In the genomic region with DNA sequence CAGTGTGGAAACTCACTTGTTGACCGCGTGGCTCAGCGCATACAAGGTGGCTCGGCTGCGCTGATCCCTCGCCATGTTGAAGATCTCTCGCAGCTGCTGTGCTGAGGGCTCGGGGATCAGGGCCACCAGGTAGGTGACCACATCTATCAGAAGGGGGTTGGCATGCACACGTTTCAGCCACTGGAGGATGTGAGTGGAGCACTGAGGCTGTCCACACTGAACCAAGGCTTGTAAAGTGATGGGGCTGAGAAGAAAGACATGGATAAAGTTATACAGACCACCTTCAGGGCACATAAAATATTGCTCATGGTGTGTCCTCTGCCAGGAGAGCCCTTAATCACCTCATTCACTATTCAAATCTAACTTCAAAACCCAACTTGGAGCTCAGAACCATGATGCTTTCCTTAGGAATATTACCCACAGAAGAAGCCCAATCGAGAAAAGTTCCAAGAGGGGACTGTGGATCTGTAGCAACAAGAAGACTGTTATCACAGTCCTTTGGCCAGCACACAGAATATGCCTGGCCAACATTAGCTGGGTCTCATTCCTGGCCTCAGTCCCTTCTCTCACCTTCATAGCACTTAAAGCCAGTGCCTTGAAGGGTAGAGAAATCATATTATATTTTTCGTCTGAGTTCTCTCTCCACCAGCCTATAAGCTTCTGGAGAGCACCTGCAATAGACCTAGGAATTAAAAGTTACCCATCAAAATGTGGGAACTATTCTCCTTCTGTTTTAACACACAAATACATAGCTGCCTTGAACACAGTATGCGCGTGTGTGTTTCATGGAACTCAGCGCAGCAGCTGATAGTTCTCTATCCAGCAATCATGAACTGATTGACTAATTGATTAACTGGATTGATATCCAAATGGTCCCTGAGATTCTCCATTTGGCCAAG, we compare ENCODE assay signal across 28 cellular contexts. TPM values are rescaled to one million over a fixed set of nuclear protein-coding genes. Genes with fewer than 3 reads are reported as not detected.
"Had no signal": no experiment of that assay in that cellular context is flagged by ENCODE, and none has a peak within 500 bp of the region (broad histone marks: within the 10 kb centered on the region; RNA-seq: fewer than 3 reads in every experiment).

No MANE protein-coding gene starts in this region.

- H3K4me1 Mint-ChIP-seq: immature natural killer cell; mesothelial cell of epicardium; naive B cell; neural crest cell; stimulated activated memory B cell treated with anti-CD40 and anti-IgM and Interleukin-4, amounts not matched to agents 10 μg/mL and 1 μg/mL and 100 μg/mL, for 72 hours had no signal

- ATAC-seq: effector memory CD8-positive, alpha-beta T cell; left lung; mucosa of descending colon; natural killer cell treated with Interleukin-12 subunit alpha and Interleukin-12 subunit beta and Interleukin-15 and Interleukin-18, amount 100 ng/mL, for 72 hours; stimulated activated memory B cell treated with anti-CD40 and anti-IgM and Interleukin-4, amounts not matched to agents 10 μg/mL and 1 μg/mL and 100 μg/mL, for 72 hours; stimulated activated naive CD8-positive, alpha-beta T cell treated with anti-CD3 and anti-CD28 coated beads, Interleukin-15, Interleukin-2, amounts not matched to agents 100 U/mL and 50 U/mL, for 24 hours had no signal

- H3K4me3 ChIP-seq: esophagus squamous epithelium, left lung, lung, mucosa of descending colon, prostate gland, skin epidermis, spleen, testis, tibial nerve, upper lobe of left lung had no signal

- H3K27me3 ChIP-seq: esophagus squamous epithelium, left lung, spleen, testis, tibial nerve, upper lobe of left lung had no signal

- H3K9me3 Mint-ChIP-seq: effector memory CD8-positive, alpha-beta T cell; immature natural killer cell; natural killer cell treated with Interleukin-12 subunit alpha and Interleukin-12 subunit beta and Interleukin-15 and Interleukin-18, amount 100 ng/mL, for 72 hours; stimulated activated memory B cell treated with anti-CD40 and anti-IgM and Interleukin-4, amounts not matched to agents 10 μg/mL and 1 μg/mL and 100 μg/mL, for 72 hours had no signal

- H3K27ac Mint-ChIP-seq: effector memory CD8-positive, alpha-beta T cell; immature natural killer cell; mesothelial cell of epicardium; naive B cell; natural killer cell treated with Interleukin-12 subunit alpha and Interleukin-12 subunit beta and Interleukin-15 and Interleukin-18, amount 100 ng/mL, for 72 hours; stimulated activated memory B cell treated with anti-CD40 and anti-IgM and Interleukin-4, amounts not matched to agents 10 μg/mL and 1 μg/mL and 100 μg/mL, for 72 hours had no signal

- H3K4me3 Mint-ChIP-seq: effector memory CD8-positive, alpha-beta T cell; immature natural killer cell; mesothelial cell of epicardium; naive B cell; natural killer cell treated with Interleukin-12 subunit alpha and Interleukin-12 subunit beta and Interleukin-15 and Interleukin-18, amount 100 ng/mL, for 72 hours; neural crest cell; stimulated activated memory B cell treated with anti-CD40 and anti-IgM and Interleukin-4, amounts not matched to agents 10 μg/mL and 1 μg/mL and 100 μg/mL, for 72 hours had no signal

- H3K36me3 Mint-ChIP-seq: immature natural killer cell; mesothelial cell of epicardium; naive B cell; natural killer cell treated with Interleukin-12 subunit alpha and Interleukin-12 subunit beta and Interleukin-15 and Interleukin-18, amount 100 ng/mL, for 72 hours; stimulated activated memory B cell treated with anti-CD40 and anti-IgM and Interleukin-4, amounts not matched to agents 10 μg/mL and 1 μg/mL and 100 μg/mL, for 72 hours had no signal

- H3K27ac ChIP-seq: esophagus squamous epithelium, left lung, parathyroid adenoma, prostate gland, skin epidermis, spleen, testis, tibial nerve, upper lobe of left lung had no signal

- H3K9me3 ChIP-seq: esophagus squamous epithelium, left lung, mucosa of descending colon, prostate gland, spleen, testis, tibial nerve, upper lobe of left lung had no signal

- DNase-seq: cortex of kidney; effector memory CD8-positive, alpha-beta T cell; erythroblast; esophagus squamous epithelium; foreskin melanocyte; glutamatergic neuron; hypothalamus; immature natural killer cell; left lung; mesenchymal stem cell; mucosa of descending colon; naive B cell; right cardiac atrium; spleen; stimulated activated CD4-positive, alpha-beta T cell treated with anti-CD3 and anti-CD28 coated beads, Interleukin-4, amount 100 ng/mL, for 4 hours; stimulated activated naive CD8-positive, alpha-beta T cell treated with anti-CD3 and anti-CD28 coated beads, Interleukin-15, Interleukin-2, amounts not matched to agents 100 U/mL and 50 U/mL, for 24 hours; substantia nigra; testis had no signal

- H3K4me1 ChIP-seq: left lung, parathyroid adenoma, prostate gland, spleen, testis, upper lobe of left lung had no signal

- H3K36me3 ChIP-seq: esophagus squamous epithelium, left lung, prostate gland, spleen, tibial nerve, upper lobe of left lung had no signal

RNA-seq across cellular contexts. Expression of gene APOB, which starts 11.3 kb away (rescaled TPM):
- total RNA-seq: natural killer cell treated with Interleukin-12 subunit alpha and Interleukin-12 subunit beta and Interleukin-15 and Interleukin-18, amount 100 ng/mL, for 72 hours had no signal
